In the genomic region with DNA sequence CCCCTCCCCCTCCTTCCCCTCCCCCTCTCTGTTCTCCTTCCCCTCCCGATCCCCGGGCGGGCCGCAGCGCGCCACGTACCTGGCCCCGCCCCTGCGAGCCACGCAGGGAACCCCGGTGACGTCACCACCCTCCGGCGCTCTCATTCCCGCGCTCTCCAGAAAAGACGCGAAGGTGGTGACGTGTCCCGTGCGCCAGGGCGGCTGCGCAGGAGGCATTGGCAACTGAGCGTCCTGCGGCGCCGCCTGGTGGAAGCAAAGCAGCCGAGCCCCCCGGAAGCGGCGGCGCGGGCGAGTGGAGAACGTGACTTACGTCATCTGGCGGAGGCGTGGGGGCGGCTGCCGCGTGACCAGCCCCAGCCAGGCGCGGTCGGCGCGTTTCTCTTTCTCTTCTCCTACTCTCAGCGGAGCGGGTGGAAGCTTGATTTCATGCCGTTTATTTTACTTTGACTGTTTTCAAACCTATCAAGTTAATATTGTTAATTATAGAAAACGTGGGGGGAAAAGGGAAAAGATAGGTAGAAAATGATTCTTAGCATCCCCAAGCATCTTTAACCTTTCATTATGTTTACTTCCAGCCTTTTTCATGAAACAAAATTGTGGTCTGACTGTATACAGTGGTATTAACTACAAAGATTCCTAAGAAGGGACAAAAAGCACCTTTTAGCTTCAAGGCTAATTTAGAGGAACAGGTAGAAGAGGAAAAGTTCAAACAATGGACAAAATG, we compare ENCODE assay signal across 1 cellular context.
TF ChIP-seq lines count a peak whose summit lies in the region.

No MANE protein-coding gene starts in this region.

TF ChIP-seq in HepG2, 621 proteins besides CTCF, POLR2A, EP300 and RAD21 (continued from another document and continues in another):
- TF ChIP-seq, protein P1, sequence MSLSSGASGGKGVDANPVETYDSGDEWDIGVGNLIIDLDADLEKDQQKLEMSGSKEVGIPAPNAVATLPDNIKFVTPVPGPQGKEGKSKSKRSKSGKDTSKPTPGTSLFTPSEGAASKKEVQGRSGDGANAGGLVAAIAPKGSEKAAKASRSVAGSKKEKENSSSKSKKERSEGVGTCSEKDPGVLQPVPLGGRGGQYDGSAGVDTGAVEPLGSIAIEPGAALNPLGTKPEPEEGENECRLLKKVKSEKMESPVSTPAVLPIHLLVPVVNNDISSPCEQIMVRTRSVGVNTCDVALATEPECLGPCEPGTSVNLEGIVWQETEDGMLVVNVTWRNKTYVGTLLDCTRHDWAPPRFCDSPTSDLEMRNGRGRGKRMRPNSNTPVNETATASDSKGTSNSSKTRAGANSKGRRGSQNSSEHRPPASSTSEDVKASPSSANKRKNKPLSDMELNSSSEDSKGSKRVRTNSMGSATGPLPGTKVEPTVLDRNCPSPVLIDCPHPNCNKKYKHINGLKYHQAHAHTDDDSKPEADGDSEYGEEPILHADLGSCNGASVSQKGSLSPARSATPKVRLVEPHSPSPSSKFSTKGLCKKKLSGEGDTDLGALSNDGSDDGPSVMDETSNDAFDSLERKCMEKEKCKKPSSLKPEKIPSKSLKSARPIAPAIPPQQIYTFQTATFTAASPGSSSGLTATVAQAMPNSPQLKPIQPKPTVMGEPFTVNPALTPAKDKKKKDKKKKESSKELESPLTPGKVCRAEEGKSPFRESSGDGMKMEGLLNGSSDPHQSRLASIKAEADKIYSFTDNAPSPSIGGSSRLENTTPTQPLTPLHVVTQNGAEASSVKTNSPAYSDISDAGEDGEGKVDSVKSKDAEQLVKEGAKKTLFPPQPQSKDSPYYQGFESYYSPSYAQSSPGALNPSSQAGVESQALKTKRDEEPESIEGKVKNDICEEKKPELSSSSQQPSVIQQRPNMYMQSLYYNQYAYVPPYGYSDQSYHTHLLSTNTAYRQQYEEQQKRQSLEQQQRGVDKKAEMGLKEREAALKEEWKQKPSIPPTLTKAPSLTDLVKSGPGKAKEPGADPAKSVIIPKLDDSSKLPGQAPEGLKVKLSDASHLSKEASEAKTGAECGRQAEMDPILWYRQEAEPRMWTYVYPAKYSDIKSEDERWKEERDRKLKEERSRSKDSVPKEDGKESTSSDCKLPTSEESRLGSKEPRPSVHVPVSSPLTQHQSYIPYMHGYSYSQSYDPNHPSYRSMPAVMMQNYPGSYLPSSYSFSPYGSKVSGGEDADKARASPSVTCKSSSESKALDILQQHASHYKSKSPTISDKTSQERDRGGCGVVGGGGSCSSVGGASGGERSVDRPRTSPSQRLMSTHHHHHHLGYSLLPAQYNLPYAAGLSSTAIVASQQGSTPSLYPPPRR (CRISPR knock-in tag; IDR thresholded peaks at IDR 0.05; ENCODE audit: borderline replicate concordance), result peak; percentile 83
- TF ChIP-seq KLF15 (CRISPR knock-in tag; IDR thresholded peaks at IDR 0.05; ENCODE audit: borderline replicate concordance) (peak; percentile 79; the same call in 1 of the 2 replicates), ATM (IDR thresholded peaks at IDR 0.05; ENCODE audit: borderline replicate concordance) (no peak), HDAC1 (CRISPR knock-in tag; IDR thresholded peaks at IDR 0.05) (peak; percentile 98), GPN1 (CRISPR knock-in tag; IDR thresholded peaks at IDR 0.05; ENCODE audit: borderline replicate concordance) (no peak), ADNP (CRISPR knock-in tag; IDR thresholded peaks at IDR 0.05) (no peak), KDM4B (CRISPR knock-in tag; IDR thresholded peaks at IDR 0.05) (peak; percentile 95), ZNF839 (CRISPR knock-in tag; IDR thresholded peaks at IDR 0.05; ENCODE audit: borderline replicate concordance) (no peak), TCF12 (IDR thresholded peaks at IDR 0.05) (no peak), TCF12 (CRISPR knock-in tag; IDR thresholded peaks at IDR 0.05) (no peak; the same call in 1 of the 2 replicates), FOXA1 (IDR thresholded peaks at IDR 0.05) (no peak), FOXA1 (CRISPR knock-in tag; IDR thresholded peaks at IDR 0.05) (peak; percentile 72), JDP2 (CRISPR knock-in tag; IDR thresholded peaks at IDR 0.05; ENCODE audit: borderline replicate concordance) (peak; percentile 9; the same call in 1 of the 2 replicates), SIN3A (IDR thresholded peaks at IDR 0.05; ENCODE audit: borderline replicate concordance, low read depth, low read length) (peak; percentile 84), RFXAP (CRISPR knock-in tag; IDR thresholded peaks at IDR 0.05; ENCODE audit: borderline replicate concordance) (peak; percentile 95), JUN (CRISPR knock-in tag; IDR thresholded peaks at IDR 0.05) (peak; percentile 99), ZNF329 (CRISPR knock-in tag; IDR thresholded peaks at IDR 0.05; ENCODE audit: low read depth) (peak; percentile 65; the same call in 1 of the 2 replicates), AGO1 (IDR thresholded peaks at IDR 0.05; ENCODE audit: low read depth, low read length, poor library complexity, severe bottlenecking) (peak; percentile 68)
- TF ChIP-seq, protein P2, sequence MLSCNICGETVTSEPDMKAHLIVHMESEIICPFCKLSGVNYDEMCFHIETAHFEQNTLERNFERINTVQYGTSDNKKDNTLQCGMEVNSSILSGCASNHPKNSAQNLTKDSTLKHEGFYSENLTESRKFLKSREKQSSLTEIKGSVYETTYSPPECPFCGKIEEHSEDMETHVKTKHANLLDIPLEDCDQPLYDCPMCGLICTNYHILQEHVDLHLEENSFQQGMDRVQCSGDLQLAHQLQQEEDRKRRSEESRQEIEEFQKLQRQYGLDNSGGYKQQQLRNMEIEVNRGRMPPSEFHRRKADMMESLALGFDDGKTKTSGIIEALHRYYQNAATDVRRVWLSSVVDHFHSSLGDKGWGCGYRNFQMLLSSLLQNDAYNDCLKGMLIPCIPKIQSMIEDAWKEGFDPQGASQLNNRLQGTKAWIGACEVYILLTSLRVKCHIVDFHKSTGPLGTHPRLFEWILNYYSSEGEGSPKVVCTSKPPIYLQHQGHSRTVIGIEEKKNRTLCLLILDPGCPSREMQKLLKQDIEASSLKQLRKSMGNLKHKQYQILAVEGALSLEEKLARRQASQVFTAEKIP (CRISPR knock-in tag; IDR thresholded peaks at IDR 0.05; ENCODE audit: borderline replicate concordance), result no peak
- TF ChIP-seq, protein P3, sequence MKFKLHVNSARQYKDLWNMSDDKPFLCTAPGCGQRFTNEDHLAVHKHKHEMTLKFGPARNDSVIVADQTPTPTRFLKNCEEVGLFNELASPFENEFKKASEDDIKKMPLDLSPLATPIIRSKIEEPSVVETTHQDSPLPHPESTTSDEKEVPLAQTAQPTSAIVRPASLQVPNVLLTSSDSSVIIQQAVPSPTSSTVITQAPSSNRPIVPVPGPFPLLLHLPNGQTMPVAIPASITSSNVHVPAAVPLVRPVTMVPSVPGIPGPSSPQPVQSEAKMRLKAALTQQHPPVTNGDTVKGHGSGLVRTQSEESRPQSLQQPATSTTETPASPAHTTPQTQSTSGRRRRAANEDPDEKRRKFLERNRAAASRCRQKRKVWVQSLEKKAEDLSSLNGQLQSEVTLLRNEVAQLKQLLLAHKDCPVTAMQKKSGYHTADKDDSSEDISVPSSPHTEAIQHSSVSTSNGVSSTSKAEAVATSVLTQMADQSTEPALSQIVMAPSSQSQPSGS (CRISPR knock-in tag; IDR thresholded peaks at IDR 0.05), result peak; percentile 100
- TF ChIP-seq, protein P4, sequence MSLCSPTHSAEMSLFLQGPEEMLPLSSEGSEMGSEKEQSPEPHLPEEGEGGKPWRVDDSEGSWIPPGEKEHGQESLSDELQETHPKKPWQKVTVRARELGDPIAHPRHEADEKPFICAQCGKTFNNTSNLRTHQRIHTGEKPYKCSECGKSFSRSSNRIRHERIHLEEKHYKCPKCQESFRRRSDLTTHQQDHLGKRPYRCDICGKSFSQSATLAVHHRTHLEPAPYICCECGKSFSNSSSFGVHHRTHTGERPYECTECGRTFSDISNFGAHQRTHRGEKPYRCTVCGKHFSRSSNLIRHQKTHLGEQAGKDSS (CRISPR knock-in tag; IDR thresholded peaks at IDR 0.05; ENCODE audit: borderline replicate concordance, low read depth), result peak; percentile 79
- TF ChIP-seq, protein P5, sequence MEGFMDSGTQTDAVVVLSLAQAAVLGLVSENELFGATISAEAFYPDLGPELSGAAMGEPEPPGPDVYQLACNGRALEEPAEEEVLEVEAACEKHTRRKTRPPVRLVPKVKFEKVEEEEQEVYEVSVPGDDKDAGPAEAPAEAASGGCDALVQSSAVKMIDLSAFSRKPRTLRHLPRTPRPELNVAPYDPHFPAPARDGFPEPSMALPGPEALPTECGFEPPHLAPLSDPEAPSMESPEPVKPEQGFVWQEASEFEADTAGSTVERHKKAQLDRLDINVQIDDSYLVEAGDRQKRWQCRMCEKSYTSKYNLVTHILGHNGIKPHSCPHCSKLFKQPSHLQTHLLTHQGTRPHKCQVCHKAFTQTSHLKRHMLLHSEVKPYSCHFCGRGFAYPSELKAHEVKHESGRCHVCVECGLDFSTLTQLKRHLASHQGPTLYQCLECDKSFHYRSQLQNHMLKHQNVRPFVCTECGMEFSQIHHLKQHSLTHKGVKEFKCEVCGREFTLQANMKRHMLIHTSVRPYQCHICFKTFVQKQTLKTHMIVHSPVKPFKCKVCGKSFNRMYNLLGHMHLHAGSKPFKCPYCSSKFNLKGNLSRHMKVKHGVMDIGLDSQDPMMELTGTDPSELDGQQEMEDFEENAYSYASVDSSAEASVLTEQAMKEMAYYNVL (CRISPR knock-in tag; IDR thresholded peaks at IDR 0.05; ENCODE audit: borderline replicate concordance), result peak; percentile 56
- TF ChIP-seq, protein P6, sequence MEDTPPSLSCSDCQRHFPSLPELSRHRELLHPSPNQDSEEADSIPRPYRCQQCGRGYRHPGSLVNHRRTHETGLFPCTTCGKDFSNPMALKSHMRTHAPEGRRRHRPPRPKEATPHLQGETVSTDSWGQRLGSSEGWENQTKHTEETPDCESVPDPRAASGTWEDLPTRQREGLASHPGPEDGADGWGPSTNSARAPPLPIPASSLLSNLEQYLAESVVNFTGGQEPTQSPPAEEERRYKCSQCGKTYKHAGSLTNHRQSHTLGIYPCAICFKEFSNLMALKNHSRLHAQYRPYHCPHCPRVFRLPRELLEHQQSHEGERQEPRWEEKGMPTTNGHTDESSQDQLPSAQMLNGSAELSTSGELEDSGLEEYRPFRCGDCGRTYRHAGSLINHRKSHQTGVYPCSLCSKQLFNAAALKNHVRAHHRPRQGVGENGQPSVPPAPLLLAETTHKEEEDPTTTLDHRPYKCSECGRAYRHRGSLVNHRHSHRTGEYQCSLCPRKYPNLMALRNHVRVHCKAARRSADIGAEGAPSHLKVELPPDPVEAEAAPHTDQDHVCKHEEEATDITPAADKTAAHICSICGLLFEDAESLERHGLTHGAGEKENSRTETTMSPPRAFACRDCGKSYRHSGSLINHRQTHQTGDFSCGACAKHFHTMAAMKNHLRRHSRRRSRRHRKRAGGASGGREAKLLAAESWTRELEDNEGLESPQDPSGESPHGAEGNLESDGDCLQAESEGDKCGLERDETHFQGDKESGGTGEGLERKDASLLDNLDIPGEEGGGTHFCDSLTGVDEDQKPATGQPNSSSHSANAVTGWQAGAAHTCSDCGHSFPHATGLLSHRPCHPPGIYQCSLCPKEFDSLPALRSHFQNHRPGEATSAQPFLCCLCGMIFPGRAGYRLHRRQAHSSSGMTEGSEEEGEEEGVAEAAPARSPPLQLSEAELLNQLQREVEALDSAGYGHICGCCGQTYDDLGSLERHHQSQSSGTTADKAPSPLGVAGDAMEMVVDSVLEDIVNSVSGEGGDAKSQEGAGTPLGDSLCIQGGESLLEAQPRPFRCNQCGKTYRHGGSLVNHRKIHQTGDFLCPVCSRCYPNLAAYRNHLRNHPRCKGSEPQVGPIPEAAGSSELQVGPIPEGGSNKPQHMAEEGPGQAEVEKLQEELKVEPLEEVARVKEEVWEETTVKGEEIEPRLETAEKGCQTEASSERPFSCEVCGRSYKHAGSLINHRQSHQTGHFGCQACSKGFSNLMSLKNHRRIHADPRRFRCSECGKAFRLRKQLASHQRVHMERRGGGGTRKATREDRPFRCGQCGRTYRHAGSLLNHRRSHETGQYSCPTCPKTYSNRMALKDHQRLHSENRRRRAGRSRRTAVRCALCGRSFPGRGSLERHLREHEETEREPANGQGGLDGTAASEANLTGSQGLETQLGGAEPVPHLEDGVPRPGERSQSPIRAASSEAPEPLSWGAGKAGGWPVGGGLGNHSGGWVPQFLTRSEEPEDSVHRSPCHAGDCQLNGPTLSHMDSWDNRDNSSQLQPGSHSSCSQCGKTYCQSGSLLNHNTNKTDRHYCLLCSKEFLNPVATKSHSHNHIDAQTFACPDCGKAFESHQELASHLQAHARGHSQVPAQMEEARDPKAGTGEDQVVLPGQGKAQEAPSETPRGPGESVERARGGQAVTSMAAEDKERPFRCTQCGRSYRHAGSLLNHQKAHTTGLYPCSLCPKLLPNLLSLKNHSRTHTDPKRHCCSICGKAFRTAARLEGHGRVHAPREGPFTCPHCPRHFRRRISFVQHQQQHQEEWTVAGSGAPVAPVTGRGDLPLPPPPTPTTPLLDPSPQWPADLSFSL (CRISPR knock-in tag; IDR thresholded peaks at IDR 0.05), result no peak; the same call in 1 of the 2 replicates
- TF ChIP-seq, protein P7, sequence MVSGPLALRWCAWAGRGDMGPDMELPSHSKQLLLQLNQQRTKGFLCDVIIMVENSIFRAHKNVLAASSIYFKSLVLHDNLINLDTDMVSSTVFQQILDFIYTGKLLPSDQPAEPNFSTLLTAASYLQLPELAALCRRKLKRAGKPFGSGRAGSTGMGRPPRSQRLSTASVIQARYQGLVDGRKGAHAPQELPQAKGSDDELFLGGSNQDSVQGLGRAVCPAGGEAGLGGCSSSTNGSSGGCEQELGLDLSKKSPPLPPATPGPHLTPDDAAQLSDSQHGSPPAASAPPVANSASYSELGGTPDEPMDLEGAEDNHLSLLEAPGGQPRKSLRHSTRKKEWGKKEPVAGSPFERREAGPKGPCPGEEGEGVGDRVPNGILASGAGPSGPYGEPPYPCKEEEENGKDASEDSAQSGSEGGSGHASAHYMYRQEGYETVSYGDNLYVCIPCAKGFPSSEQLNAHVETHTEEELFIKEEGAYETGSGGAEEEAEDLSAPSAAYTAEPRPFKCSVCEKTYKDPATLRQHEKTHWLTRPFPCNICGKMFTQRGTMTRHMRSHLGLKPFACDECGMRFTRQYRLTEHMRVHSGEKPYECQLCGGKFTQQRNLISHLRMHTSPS (CRISPR knock-in tag; IDR thresholded peaks at IDR 0.05; ENCODE audit: low read depth), result no peak
- TF ChIP-seq, protein P8, sequence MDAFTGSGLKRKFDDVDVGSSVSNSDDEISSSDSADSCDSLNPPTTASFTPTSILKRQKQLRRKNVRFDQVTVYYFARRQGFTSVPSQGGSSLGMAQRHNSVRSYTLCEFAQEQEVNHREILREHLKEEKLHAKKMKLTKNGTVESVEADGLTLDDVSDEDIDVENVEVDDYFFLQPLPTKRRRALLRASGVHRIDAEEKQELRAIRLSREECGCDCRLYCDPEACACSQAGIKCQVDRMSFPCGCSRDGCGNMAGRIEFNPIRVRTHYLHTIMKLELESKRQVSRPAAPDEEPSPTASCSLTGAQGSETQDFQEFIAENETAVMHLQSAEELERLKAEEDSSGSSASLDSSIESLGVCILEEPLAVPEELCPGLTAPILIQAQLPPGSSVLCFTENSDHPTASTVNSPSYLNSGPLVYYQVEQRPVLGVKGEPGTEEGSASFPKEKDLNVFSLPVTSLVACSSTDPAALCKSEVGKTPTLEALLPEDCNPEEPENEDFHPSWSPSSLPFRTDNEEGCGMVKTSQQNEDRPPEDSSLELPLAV (CRISPR knock-in tag; conservative IDR thresholded peaks at IDR 0.05; ENCODE audit: low read depth), result no peak; the same call in 1 of the 2 replicates
- TF ChIP-seq, protein P9, sequence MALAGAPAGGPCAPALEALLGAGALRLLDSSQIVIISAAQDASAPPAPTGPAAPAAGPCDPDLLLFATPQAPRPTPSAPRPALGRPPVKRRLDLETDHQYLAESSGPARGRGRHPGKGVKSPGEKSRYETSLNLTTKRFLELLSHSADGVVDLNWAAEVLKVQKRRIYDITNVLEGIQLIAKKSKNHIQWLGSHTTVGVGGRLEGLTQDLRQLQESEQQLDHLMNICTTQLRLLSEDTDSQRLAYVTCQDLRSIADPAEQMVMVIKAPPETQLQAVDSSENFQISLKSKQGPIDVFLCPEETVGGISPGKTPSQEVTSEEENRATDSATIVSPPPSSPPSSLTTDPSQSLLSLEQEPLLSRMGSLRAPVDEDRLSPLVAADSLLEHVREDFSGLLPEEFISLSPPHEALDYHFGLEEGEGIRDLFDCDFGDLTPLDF (CRISPR knock-in tag; IDR thresholded peaks at IDR 0.05), result peak; percentile 99
